Comparison of ENCODE assay signal across 8 cellular contexts in the genomic region with DNA sequence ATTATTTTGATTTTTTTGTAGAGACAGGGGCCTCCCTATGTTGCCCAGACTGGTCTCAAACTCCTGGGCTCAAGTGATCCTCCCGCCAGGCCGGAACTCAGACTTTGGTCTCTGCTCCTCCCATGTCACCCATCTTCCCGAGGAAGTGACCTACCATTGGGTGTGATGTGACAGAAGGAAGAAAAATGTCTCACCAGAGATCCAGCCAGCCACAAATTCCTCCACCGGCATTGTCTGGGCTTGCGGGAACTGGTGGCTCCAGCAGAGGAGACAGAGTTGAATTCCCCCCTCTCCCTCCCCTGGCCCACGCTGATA. TPM values are rescaled to one million over a fixed set of nuclear protein-coding genes. Genes with fewer than 3 reads are reported as not detected.
DNase-seq lines count a peak whose midpoint lies in the region; FAIRE-seq and TF ChIP-seq lines count a peak whose summit lies in the region.

No MANE protein-coding gene starts in this region.

- H3K27me3 Mint-ChIP-seq in activated naive CD4-positive, alpha-beta T cell treated with anti-CD3 and anti-CD28 coated beads, Interleukin-2, amount 10 ng/mL, durations not matched to agents 7 days and 5 days = no peaks in the 10 kb centered on the region
- no peaks in the 10 kb centered on the region for H3K27me3 Mint-ChIP-seq in activated T-helper 1 cell treated with anti-CD3 and anti-CD28 coated beads, Interleukin-12 subunit alpha, Interleukin-12 subunit beta, Interleukin-2, Interleukin-4 antibody, amounts not matched to agents 30 ng/mL and 10 ng/mL and 1 ng/mL, durations not matched to agents 14 hours and 24 hours and 36 hours (ENCODE audit: insufficient read depth)
- H3K27me3 Mint-ChIP-seq in glutamatergic neuron (ENCODE audit: unreplicated experiment) = peaks cover 12% of the 10 kb centered on the region

- H3K27ac ChIP-seq in iPS-20b (ENCODE audit: low read length) = peak overlapping the region; percentile 30

- no peaks in the 10 kb centered on the region for H3K9me3 Mint-ChIP-seq in activated naive CD4-positive, alpha-beta T cell treated with anti-CD3 and anti-CD28 coated beads, Interleukin-2, amount 10 ng/mL, durations not matched to agents 7 days and 5 days
- H3K9me3 Mint-ChIP-seq in activated T-helper 1 cell treated with anti-CD3 and anti-CD28 coated beads, Interleukin-12 subunit alpha, Interleukin-12 subunit beta, Interleukin-2, Interleukin-4 antibody, amounts not matched to agents 30 ng/mL and 10 ng/mL and 1 ng/mL, durations not matched to agents 14 hours and 24 hours and 36 hours = no peaks in the 10 kb centered on the region
- no peaks in the 10 kb centered on the region for H3K9me3 Mint-ChIP-seq in glutamatergic neuron (ENCODE audit: unreplicated experiment)

- H3K27ac Mint-ChIP-seq in activated naive CD4-positive, alpha-beta T cell treated with anti-CD3 and anti-CD28 coated beads, Interleukin-2, amount 10 ng/mL, durations not matched to agents 7 days and 5 days = peak overlapping the region; percentile 100
- H3K27ac Mint-ChIP-seq in activated T-helper 1 cell treated with anti-CD3 and anti-CD28 coated beads, Interleukin-12 subunit alpha, Interleukin-12 subunit beta, Interleukin-2, Interleukin-4 antibody, amounts not matched to agents 30 ng/mL and 10 ng/mL and 1 ng/mL, durations not matched to agents 14 hours and 24 hours and 36 hours = peak overlapping the region; percentile 99
- H3K27ac Mint-ChIP-seq in glutamatergic neuron (ENCODE audit: unreplicated experiment) = no peak overlapping the region

- H3K4me3 ChIP-seq in iPS-20b (ENCODE audit: low read length) = no peak overlapping the region

- peaks cover 55% of the 10 kb centered on the region for H3K4me1 Mint-ChIP-seq in activated naive CD4-positive, alpha-beta T cell treated with anti-CD3 and anti-CD28 coated beads, Interleukin-2, amount 10 ng/mL, durations not matched to agents 7 days and 5 days
- peaks cover 34% of the 10 kb centered on the region for H3K4me1 Mint-ChIP-seq in activated T-helper 1 cell treated with anti-CD3 and anti-CD28 coated beads, Interleukin-12 subunit alpha, Interleukin-12 subunit beta, Interleukin-2, Interleukin-4 antibody, amounts not matched to agents 30 ng/mL and 10 ng/mL and 1 ng/mL, durations not matched to agents 14 hours and 24 hours and 36 hours (ENCODE audit: low read depth)
- H3K4me1 Mint-ChIP-seq in glutamatergic neuron (ENCODE audit: low read depth, unreplicated experiment) = peaks cover 6% of the 10 kb centered on the region

- no peaks in the 10 kb centered on the region for H3K9me3 ChIP-seq in iPS-20b (ENCODE audit: insufficient read depth, low read depth, low read length)

- DNase-seq in activated naive CD4-positive, alpha-beta T cell treated with anti-CD3 and anti-CD28 coated beads, Interleukin-2, amount 10 ng/mL, durations not matched to agents 7 days and 5 days = no peak
- no peak for DNase-seq in activated naive CD4-positive, alpha-beta T cell treated with Interleukin-2 at 50 U/mL for 16 hours
- DNase-seq in HTR-8/SVneo (ENCODE audit: insufficient read length, low spot score) (peak; percentile 60), glutamatergic neuron (no peak), COLO829 (ENCODE audit: low spot score) (no peak)
- peak; percentile 29 for DNase-seq in activated T-helper 1 cell treated with anti-CD3 and anti-CD28 coated beads, Interleukin-12 subunit alpha, Interleukin-12 subunit beta, Interleukin-2, Interleukin-4 antibody, amounts not matched to agents 30 ng/mL and 10 ng/mL and 1 ng/mL, durations not matched to agents 14 hours and 24 hours and 36 hours (ENCODE audit: low spot score)
- peak; percentile 39 for DNase-seq in stimulated activated naive CD4-positive, alpha-beta T cell treated with Interleukin-2 at 50 U/mL for 16 hours (lab: John Stamatoyannopoulos, UW)

- no peak overlapping the region for H3K9ac ChIP-seq in iPS-20b (ENCODE audit: low read depth, low read length)

- peak overlapping the region; percentile 83 for H3K4me3 Mint-ChIP-seq in activated naive CD4-positive, alpha-beta T cell treated with anti-CD3 and anti-CD28 coated beads, Interleukin-2, amount 10 ng/mL, durations not matched to agents 7 days and 5 days
- peak overlapping the region; percentile 92 for H3K4me3 Mint-ChIP-seq in activated T-helper 1 cell treated with anti-CD3 and anti-CD28 coated beads, Interleukin-12 subunit alpha, Interleukin-12 subunit beta, Interleukin-2, Interleukin-4 antibody, amounts not matched to agents 30 ng/mL and 10 ng/mL and 1 ng/mL, durations not matched to agents 14 hours and 24 hours and 36 hours
- no peak overlapping the region for H3K4me3 Mint-ChIP-seq in glutamatergic neuron (ENCODE audit: unreplicated experiment)

- peaks cover 3% of the 10 kb centered on the region for H3K36me3 Mint-ChIP-seq in activated naive CD4-positive, alpha-beta T cell treated with anti-CD3 and anti-CD28 coated beads, Interleukin-2, amount 10 ng/mL, durations not matched to agents 7 days and 5 days
- H3K36me3 Mint-ChIP-seq in activated T-helper 1 cell treated with anti-CD3 and anti-CD28 coated beads, Interleukin-12 subunit alpha, Interleukin-12 subunit beta, Interleukin-2, Interleukin-4 antibody, amounts not matched to agents 30 ng/mL and 10 ng/mL and 1 ng/mL, durations not matched to agents 14 hours and 24 hours and 36 hours (ENCODE audit: low read depth) = peaks cover 5% of the 10 kb centered on the region
- no peaks in the 10 kb centered on the region for H3K36me3 Mint-ChIP-seq in glutamatergic neuron (ENCODE audit: unreplicated experiment)

- CTCF ChIA-PET in activated naive CD4-positive, alpha-beta T cell treated with anti-CD3 and anti-CD28 coated beads, Interleukin-2, amount 10 ng/mL, durations not matched to agents 7 days and 5 days (lab: Charles Lee) = interaction anchor here (1.0 to 5.4 kb wide), 7 partner anchors 28 to 128 kb away, joined by 3 to 25 read pairs (median 3); no protein-coding TSS in a partner anchor

- H3K36me3 ChIP-seq in iPS-20b (ENCODE audit: insufficient read depth, low read depth, low read length) = no peaks in the 10 kb centered on the region

- H3K4me1 ChIP-seq in iPS-20b (ENCODE audit: insufficient read depth, low read length) = no peaks in the 10 kb centered on the region; the same call in 1 of the 2 replicates

- intact Hi-C loops in activated T-helper 1 cell treated with anti-CD3 and anti-CD28 coated beads, Interleukin-12 subunit alpha, Interleukin-12 subunit beta, Interleukin-2, Interleukin-4 antibody, amounts not matched to agents 30 ng/mL and 10 ng/mL and 1 ng/mL, durations not matched to agents 14 hours and 24 hours and 36 hours (cut with micrococcal nuclease) = loop anchor here (1.0 to 2.0 kb wide), 11 partner anchors 27 to 246 kb away; a partner anchor contains a TSS

- TF ChIP-seq CTCF in glutamatergic neuron (IDR thresholded peaks at IDR 0.05; ENCODE audit: partially characterized antibody, unreplicated experiment) = no peak

- FAIRE-seq in HTR-8/SVneo (lab: Jason Lieb, UNC) = no peak

- no peaks in the 10 kb centered on the region; the same call in 1 of the 2 replicates for H3K27me3 ChIP-seq in iPS-20b (ENCODE audit: insufficient read depth, low read length)

RNA-seq across cellular contexts. Expression of a gene that starts 0.8 kb away (rescaled TPM):
- 15.3 and 19.4 TPM in 2 replicates for total RNA-seq in activated T-helper 1 cell treated with anti-CD3 and anti-CD28 coated beads, Interleukin-12 subunit alpha, Interleukin-12 subunit beta, Interleukin-2, Interleukin-4 antibody, amounts not matched to agents 30 ng/mL and 10 ng/mL and 1 ng/mL, durations not matched to agents 14 hours and 24 hours and 36 hours
- 0.25 TPM for total RNA-seq in glutamatergic neuron (ENCODE audit: unreplicated experiment)

RNA-seq across cellular contexts. Expression of a gene that starts 4.8 kb away (rescaled TPM):
- total RNA-seq in activated T-helper 1 cell treated with anti-CD3 and anti-CD28 coated beads, Interleukin-12 subunit alpha, Interleukin-12 subunit beta, Interleukin-2, Interleukin-4 antibody, amounts not matched to agents 30 ng/mL and 10 ng/mL and 1 ng/mL, durations not matched to agents 14 hours and 24 hours and 36 hours = 40.5 and 42.3 TPM in 2 replicates
- 11.1 TPM for total RNA-seq in glutamatergic neuron (ENCODE audit: unreplicated experiment)

RNA-seq across cellular contexts. Expression of a gene that starts 27.1 kb away (rescaled TPM):
- total RNA-seq in activated T-helper 1 cell treated with anti-CD3 and anti-CD28 coated beads, Interleukin-12 subunit alpha, Interleukin-12 subunit beta, Interleukin-2, Interleukin-4 antibody, amounts not matched to agents 30 ng/mL and 10 ng/mL and 1 ng/mL, durations not matched to agents 14 hours and 24 hours and 36 hours = 1.1 TPM in 2 replicates
- total RNA-seq in glutamatergic neuron (ENCODE audit: unreplicated experiment) = 3.8 TPM

RNA-seq across cellular contexts. Expression of a gene that starts 40.9 kb away (rescaled TPM):
- total RNA-seq in activated T-helper 1 cell treated with anti-CD3 and anti-CD28 coated beads, Interleukin-12 subunit alpha, Interleukin-12 subunit beta, Interleukin-2, Interleukin-4 antibody, amounts not matched to agents 30 ng/mL and 10 ng/mL and 1 ng/mL, durations not matched to agents 14 hours and 24 hours and 36 hours = 507 and 517 TPM in 2 replicates
- total RNA-seq in glutamatergic neuron (ENCODE audit: unreplicated experiment) = 107 TPM

RNA-seq across cellular contexts. Expression of a gene that starts 48.0 kb away (rescaled TPM):
- 84.5 and 93.1 TPM in 2 replicates for total RNA-seq in activated T-helper 1 cell treated with anti-CD3 and anti-CD28 coated beads, Interleukin-12 subunit alpha, Interleukin-12 subunit beta, Interleukin-2, Interleukin-4 antibody, amounts not matched to agents 30 ng/mL and 10 ng/mL and 1 ng/mL, durations not matched to agents 14 hours and 24 hours and 36 hours
- 121 TPM for total RNA-seq in glutamatergic neuron (ENCODE audit: unreplicated experiment)

Comparison
In these comparisons a context has a peak if more than half of its experiments do, and no peak if none do; other contexts are left out.
1. DNase-seq: peak in HTR-8/SVneo (single experiment), activated T-helper 1 cell treated with anti-CD3 and anti-CD28 coated beads, Interleukin-12 subunit alpha, Interleukin-12 subunit beta, Interleukin-2, Interleukin-4 antibody, amounts not matched to agents 30 ng/mL and 10 ng/mL and 1 ng/mL, durations not matched to agents 14 hours and 24 hours and 36 hours (single experiment) and stimulated activated naive CD4-positive, alpha-beta T cell treated with Interleukin-2 at 50 U/mL for 16 hours (single experiment); none in activated naive CD4-positive, alpha-beta T cell treated with anti-CD3 and anti-CD28 coated beads, Interleukin-2, amount 10 ng/mL, durations not matched to agents 7 days and 5 days (single experiment), activated naive CD4-positive, alpha-beta T cell treated with Interleukin-2 at 50 U/mL for 16 hours (single experiment), glutamatergic neuron (single experiment) and COLO829 (single experiment).
2. RNA of a gene that starts 0.8 kb away (total RNA-seq): 15.3 to 19.4 TPM in activated T-helper 1 cell treated with anti-CD3 and anti-CD28 coated beads, Interleukin-12 subunit alpha, Interleukin-12 subunit beta, Interleukin-2, Interleukin-4 antibody, amounts not matched to agents 30 ng/mL and 10 ng/mL and 1 ng/mL, durations not matched to agents 14 hours and 24 hours and 36 hours; 0.25 TPM in glutamatergic neuron (single experiment); every median in the first group is over 10 times any median in the second.